In genomic region chr10:6383099-6383812, GRCh38 we compare ENCODE assay signal across 11 cellular contexts.
DNase-seq lines count a peak whose midpoint lies in the region; ATAC-seq and TF ChIP-seq lines count a peak whose summit lies in the region.
"Had no signal": no experiment of that assay in that cellular context is flagged by ENCODE, and none has a peak within 500 bp of the region (broad histone marks: within the 10 kb centered on the region; RNA-seq: fewer than 3 reads in every experiment).

No MANE protein-coding gene starts in this region.

- H3K4me3 ChIP-seq in Karpas-422 (ENCODE audit: low read length) (no peak overlapping the region), HAP-1 (no peak overlapping the region)

- H3K27me3 ChIP-seq in foreskin keratinocyte = no peaks in the 10 kb centered on the region
- H3K27me3 ChIP-seq in Karpas-422 (ENCODE audit: low read length) = no peaks in the 10 kb centered on the region
- H3K27me3 ChIP-seq in HAP-1 (ENCODE audit: low read depth) = no peaks in the 10 kb centered on the region

- no peaks in the 10 kb centered on the region for H4K20me1 ChIP-seq in Karpas-422 (ENCODE audit: insufficient read depth, low read depth, low read length)

- ATAC-seq in T-cell (replicated peaks in 1 of 4) = no peak
- ATAC-seq in foreskin keratinocyte = peak; percentile 12
- no peak for ATAC-seq in naive thymus-derived CD8-positive, alpha-beta T cell
- ATAC-seq in GM18858 (IDR thresholded peaks at IDR 0.05; ENCODE audit: unreplicated experiment) = no peak
- ATAC-seq: natural killer cell had no signal

- H3K9me2 ChIP-seq in Karpas-422 (replicated peaks; ENCODE audit: insufficient read depth, low read length) = no peaks in the 10 kb centered on the region

- no peak for TF ChIP-seq CTCF in foreskin keratinocyte (conservative IDR thresholded peaks at IDR 0.05)

- H3K4me1 ChIP-seq in foreskin keratinocyte (no peaks in the 10 kb centered on the region), Karpas-422 (ENCODE audit: low read length) (no peaks in the 10 kb centered on the region), HAP-1 (no peaks in the 10 kb centered on the region)

- POLR2A ChIA-PET in T-cell (lab: Charles Lee) = no interaction called here
- POLR2A ChIA-PET in naive thymus-derived CD8-positive, alpha-beta T cell (lab: Charles Lee) = interaction anchor here (1.3 to 2.3 kb wide), 6 partner anchors 8 to 210 kb away, joined by 4 to 33 read pairs (median 6); partner anchors contain the start of gene PFKFB3

- H3K9me3 ChIP-seq in Karpas-422 (ENCODE audit: low read length) (peaks cover 8% of the 10 kb centered on the region), HAP-1 (peaks cover 7% of the 10 kb centered on the region; the same call in 1 of the 2 replicates)

- no peaks in the 10 kb centered on the region for H3K27me3 Mint-ChIP-seq in T-cell
- no peaks in the 10 kb centered on the region for H3K27me3 Mint-ChIP-seq in naive thymus-derived CD8-positive, alpha-beta T cell

- no peaks in the 10 kb centered on the region for H3K79me2 ChIP-seq in Karpas-422 (ENCODE audit: low read length)

- H3K36me3 ChIP-seq in Karpas-422 (ENCODE audit: insufficient read depth, low read length) (no peaks in the 10 kb centered on the region), HAP-1 (replicated peaks) (no peaks in the 10 kb centered on the region)

- H3K9ac ChIP-seq in Karpas-422 (ENCODE audit: low read length) = no peak overlapping the region

- CTCF ChIA-PET in T-cell (lab: Charles Lee) = no interaction called here

- H3K4me2 ChIP-seq in Karpas-422 (ENCODE audit: low read depth, low read length, poor library complexity, severe bottlenecking) = no peak overlapping the region

- in situ Hi-C loops in HAP-1 (cut with MboI; ENCODE audit: low sequenced_read_pairs) = loop anchor here (25.0 kb wide), 1 partner anchor 171 kb away; the partner anchor contains the start of gene PFKFB3

- no peak overlapping the region for H3K27ac Mint-ChIP-seq in T-cell
- peak overlapping the region in 3 of 10 donors; percentile 17 to 97 (median 56) for H3K27ac Mint-ChIP-seq in naive thymus-derived CD8-positive, alpha-beta T cell
- H3K27ac Mint-ChIP-seq: natural killer cell had no signal

- H3K27ac ChIP-seq in foreskin keratinocyte (no peak overlapping the region), Karpas-422 (ENCODE audit: low read length) (no peak overlapping the region)

- H3K9me3 Mint-ChIP-seq in T-cell = peaks cover 10 to 23% (median 17%) of the 10 kb centered on the region in 3 donors
- H3K9me3 Mint-ChIP-seq in naive thymus-derived CD8-positive, alpha-beta T cell = peaks cover 0 to 29% (median 16%) of the 10 kb centered on the region in 9 donors

- no peak overlapping the region for H2AFZ ChIP-seq in Karpas-422 (ENCODE audit: low read length)

- peak overlapping the region in 2 of 3 donors; percentile 24 to 58 for H3K4me3 Mint-ChIP-seq in T-cell
- peak overlapping the region in 3 of 10 donors; percentile 8 to 88 (median 86) for H3K4me3 Mint-ChIP-seq in naive thymus-derived CD8-positive, alpha-beta T cell
- H3K4me3 Mint-ChIP-seq: natural killer cell had no signal

- DNase-seq in AG20443 (ENCODE audit: low spot score) (peak; percentile 67), T-cell (no peak), foreskin keratinocyte (no peak), pons (ENCODE audit: low spot score) (peak; percentile 85), Karpas-422 (no peak), HAP-1 (ENCODE audit: low spot score in 2 of 2) (no peak)
- no peak for DNase-seq in naive thymus-derived CD8-positive, alpha-beta T cell
- DNase-seq: natural killer cell, NCI-H345, T-helper 2 cell had no signal

- peaks cover 20 to 31% (median 30%) of the 10 kb centered on the region in 3 donors for H3K4me1 Mint-ChIP-seq in T-cell
- peaks cover 16 to 27% (median 22%) of the 10 kb centered on the region in 4 donors for H3K4me1 Mint-ChIP-seq in naive thymus-derived CD8-positive, alpha-beta T cell

- peaks cover 23% of the 10 kb centered on the region for H3K36me3 Mint-ChIP-seq in T-cell
- H3K36me3 Mint-ChIP-seq in naive thymus-derived CD8-positive, alpha-beta T cell = peaks cover 0 to 26% (median 16%) of the 10 kb centered on the region in 3 donors

Comparison
In these comparisons a context has a peak if more than half of its experiments do, and no peak if none do; other contexts are left out.
1. DNase-seq: peak in AG20443 (single experiment) and pons (single experiment); none in T-cell (0 of 34), foreskin keratinocyte (0 of 2), naive thymus-derived CD8-positive, alpha-beta T cell (0 of 10), Karpas-422 (single experiment) and HAP-1 (0 of 2).